In genomic region chr2:762646-763045, GRCh38 we compare ENCODE assay signal across 20 cellular contexts.
"Had no signal": no experiment of that assay in that cellular context is flagged by ENCODE, and none has a peak within 500 bp of the region (broad histone marks: within the 10 kb centered on the region; RNA-seq: fewer than 3 reads in every experiment).

No MANE protein-coding gene starts in this region.

- H3K4me1 ChIP-seq: adrenal gland, breast epithelium had no signal

- H3K27ac ChIP-seq: adrenal gland, breast epithelium had no signal

- H3K9me3 ChIP-seq: adrenal gland, breast epithelium, SJSA1 had no signal

- H3K27ac Mint-ChIP-seq: activated B cell treated with CpG ODN at 0.5 μM for 24 hours; activated CD8-positive, alpha-beta T cell treated with anti-CD3 and anti-CD28 coated beads for 36 hours; activated naive CD8-positive, alpha-beta T cell treated with anti-CD3 and anti-CD28 coated beads, Interleukin-2, amount 10 ng/mL, durations not matched to agents 7 days and 5 days; T-helper 1 cell treated with Interleukin-12 subunit alpha and Interleukin-12 subunit beta and Interleukin-4 antibody, amounts not matched to agents 30 μg/mL and 1 μg/mL, for 36 hours had no signal

- H3K36me3 ChIP-seq: adrenal gland, breast epithelium, SJSA1 had no signal

- H3K27me3 Mint-ChIP-seq: activated CD8-positive, alpha-beta T cell treated with anti-CD3 and anti-CD28 coated beads for 36 hours had no signal

- H3K4me3 ChIP-seq: adrenal gland, breast epithelium, SJSA1 had no signal

- DNase-seq: activated B cell treated with CpG ODN at 0.5 μM for 24 hours; activated CD8-positive, alpha-beta memory T cell treated with anti-CD3 and anti-CD28 coated beads, Interleukin-2, amount 50 U/mL, for 48 hours; activated CD8-positive, alpha-beta T cell treated with anti-CD3 and anti-CD28 coated beads for 36 hours; activated naive CD4-positive, alpha-beta T cell treated with anti-CD3 and anti-CD28 coated beads, Interleukin-2, amount 50 U/mL, for 16 hours; activated naive CD8-positive, alpha-beta T cell treated with anti-CD3 and anti-CD28 coated beads, Interleukin-2, amount 10 ng/mL, durations not matched to agents 7 days and 5 days; activated T-cell treated with anti-CD3 and anti-CD28 coated beads, Interleukin-2, amount 50 U/mL, for 1 hour; adrenal gland; anterior cingulate cortex; caudate nucleus; Kasumi-1; NCI-H1048; NCI-H1930; NCI-H446; NCI-H524; SHP77; SW 1271 had no signal

- H3K4me3 Mint-ChIP-seq: activated B cell treated with CpG ODN at 0.5 μM for 24 hours; activated CD8-positive, alpha-beta T cell treated with anti-CD3 and anti-CD28 coated beads for 36 hours; activated naive CD8-positive, alpha-beta T cell treated with anti-CD3 and anti-CD28 coated beads, Interleukin-2, amount 10 ng/mL, durations not matched to agents 7 days and 5 days; T-helper 1 cell treated with Interleukin-12 subunit alpha and Interleukin-12 subunit beta and Interleukin-4 antibody, amounts not matched to agents 30 μg/mL and 1 μg/mL, for 36 hours had no signal

- H3K36me3 Mint-ChIP-seq: activated naive CD8-positive, alpha-beta T cell treated with anti-CD3 and anti-CD28 coated beads, Interleukin-2, amount 10 ng/mL, durations not matched to agents 7 days and 5 days had no signal

- H3K9me3 Mint-ChIP-seq: activated B cell treated with CpG ODN at 0.5 μM for 24 hours; activated CD8-positive, alpha-beta T cell treated with anti-CD3 and anti-CD28 coated beads for 36 hours; activated naive CD8-positive, alpha-beta T cell treated with anti-CD3 and anti-CD28 coated beads, Interleukin-2, amount 10 ng/mL, durations not matched to agents 7 days and 5 days; T-helper 1 cell treated with Interleukin-12 subunit alpha and Interleukin-12 subunit beta and Interleukin-4 antibody, amounts not matched to agents 30 μg/mL and 1 μg/mL, for 36 hours had no signal

- H3K4me1 Mint-ChIP-seq: activated B cell treated with CpG ODN at 0.5 μM for 24 hours had no signal

- H3K27me3 ChIP-seq: adrenal gland, breast epithelium, SJSA1 had no signal

- ATAC-seq: activated CD8-positive, alpha-beta T cell treated with anti-CD3 and anti-CD28 coated beads for 36 hours; SK-N-SH treated with all-trans-retinoic acid at 6 μM for 48 hours had no signal
